ENCODE assay signal across 14 cellular contexts in genomic region chr10:101558206-101558605, GRCh38. TPM values are rescaled to one million over a fixed set of nuclear protein-coding genes. Genes with fewer than 3 reads are reported as not detected.
DNase-seq lines count a peak whose midpoint lies in the region; ATAC-seq and TF ChIP-seq lines count a peak whose summit lies in the region.
"Had no signal": no experiment of that assay in that cellular context is flagged by ENCODE, and none has a peak within 500 bp of the region (broad histone marks: within the 10 kb centered on the region; RNA-seq: fewer than 3 reads in every experiment).

No MANE protein-coding gene starts in this region.

- H3K4me2 ChIP-seq in OCI-LY7 (ENCODE audit: low read length): no peak overlapping the region

- intact Hi-C loops in OCI-LY7 (cut with micrococcal nuclease; ENCODE audit: unreplicated experiment): no loop called here

- POLR2A ChIA-PET in OCI-LY7 (lab: Charles Lee): no interaction called here

- H3K27me3 Mint-ChIP-seq in effector memory CD8-positive, alpha-beta T cell: peaks cover 0 to 14% of the 10 kb centered on the region in 2 donors

- no TSS peak for BruUV-seq in OCI-LY7 (replicated peaks; lab: Mats Ljungman, UMichigan)

- ATAC-seq in effector memory CD8-positive, alpha-beta T cell (replicated peaks): peak; percentile 39
- no peak for ATAC-seq in GM21619 (IDR thresholded peaks at IDR 0.05; ENCODE audit: unreplicated experiment)

- no peaks in the 10 kb centered on the region for H3K9me2 ChIP-seq in OCI-LY7 (ENCODE audit: insufficient read depth, low read length)

- peak; percentile 37 for DNase-seq in 8988T
- DNase-seq in GDM1 (lab: John Stamatoyannopoulos, UW): peak; percentile 78
- DNase-seq in NOMO-1 treated with dmso at 0.1 percent for 144 hours (lab: John Stamatoyannopoulos, UW; ENCODE audit: unreplicated experiment): peak; percentile 63
- DNase-seq in effector memory CD8-positive, alpha-beta T cell: no peak
- no peak for DNase-seq in Ammon's horn (ENCODE audit: low spot score)
- DNase-seq in OCI-LY7 (ENCODE audit: low spot score): no peak
- no peak for DNase-seq in NCI-H524 treated with DMSO at 0.1 percent for 48 hours (lab: John Stamatoyannopoulos, UW)
- DNase-seq: NCI-H345; nucleus accumbens; stimulated activated CD8-positive, alpha-beta memory T cell treated with anti-CD3 and anti-CD28 coated beads, Interleukin-4, amount 100 ng/mL, for 48 hours had no signal

- H3K27ac ChIP-seq in OCI-LY7 (ENCODE audit: low read depth, low read length, poor library complexity, severe bottlenecking): no peak overlapping the region
- H3K27ac ChIP-seq: SJSA1 had no signal

- CTCF ChIA-PET in OCI-LY7 (lab: Charles Lee; ENCODE audit: unreplicated experiment): no interaction called here

- no peak overlapping the region for H2AFZ ChIP-seq in OCI-LY7 (ENCODE audit: low read length)

- H3K4me3 Mint-ChIP-seq in effector memory CD8-positive, alpha-beta T cell: no peak overlapping the region
- H3K4me3 Mint-ChIP-seq: CD14-positive monocyte; dendritic cell treated with granulocyte-macrophage colony-stimulating factor and Interleukin-4, amounts not matched to agents 40 ng/mL and 50 ng/mL, for 4 days had no signal

- no peaks in the 10 kb centered on the region for H3K36me3 ChIP-seq in OCI-LY7 (ENCODE audit: insufficient read depth, low read length)

- H3K9me3 Mint-ChIP-seq in effector memory CD8-positive, alpha-beta T cell: no peaks in the 10 kb centered on the region
- H3K9me3 Mint-ChIP-seq: CD14-positive monocyte; dendritic cell treated with granulocyte-macrophage colony-stimulating factor and Interleukin-4, amounts not matched to agents 40 ng/mL and 50 ng/mL, for 4 days had no signal

- H3K4me1 Mint-ChIP-seq in effector memory CD8-positive, alpha-beta T cell (ENCODE audit: low read depth in 2 of 2): peaks cover 15% of the 10 kb centered on the region in 2 donors

- no peaks in the 10 kb centered on the region for H4K20me1 ChIP-seq in OCI-LY7 (ENCODE audit: insufficient read depth, low read length)

- no peaks in the 10 kb centered on the region for H3K4me1 ChIP-seq in OCI-LY7 (ENCODE audit: insufficient read depth, low read length, poor library complexity, severe bottlenecking)
- H3K4me1 ChIP-seq: SJSA1 had no signal

- H3K4me3 ChIP-seq in OCI-LY7 (ENCODE audit: low read depth, low read length, poor library complexity, severe bottlenecking): no peak overlapping the region
- H3K4me3 ChIP-seq: SJSA1 had no signal

- H3K36me3 Mint-ChIP-seq in effector memory CD8-positive, alpha-beta T cell (ENCODE audit: insufficient read depth): peaks cover 15% of the 10 kb centered on the region

- no peaks in the 10 kb centered on the region for H3K9me3 ChIP-seq in OCI-LY7 (ENCODE audit: low read length)
- H3K9me3 ChIP-seq: SJSA1 had no signal

- H3K27ac Mint-ChIP-seq in effector memory CD8-positive, alpha-beta T cell: peak overlapping the region; percentile 45 to 89
- H3K27ac Mint-ChIP-seq: dendritic cell treated with granulocyte-macrophage colony-stimulating factor and Interleukin-4, amounts not matched to agents 40 ng/mL and 50 ng/mL, for 4 days had no signal

- TF ChIP-seq CTCF in OCI-LY7 (conservative IDR thresholded peaks at IDR 0.05; ENCODE audit: low read length): no peak

- H3K79me2 ChIP-seq in OCI-LY7 (ENCODE audit: insufficient read depth, low read depth, low read length): no peaks in the 10 kb centered on the region

RNA-seq across cellular contexts. Expression of gene POLL, which starts 29.9 kb away (rescaled TPM):
- 14.3 and 22.0 TPM in 2 replicates for total RNA-seq in OCI-LY7 (2014; rRNA removed; shearing (Covaris generic))
- 34.0 and 35.6 TPM in 2 replicates for total RNA-seq in OCI-LY7 (2022)

RNA-seq across cellular contexts. Expression of gene DPCD, which starts 29.9 kb away (rescaled TPM):
- 9.1 and 13.9 TPM in 2 replicates for total RNA-seq in OCI-LY7 (2014; rRNA removed; shearing (Covaris generic))
- 6.3 and 10.3 TPM in 2 replicates for total RNA-seq in OCI-LY7 (2022)

Comparison
In these comparisons a context has a peak if more than half of its experiments do, and no peak if none do; other contexts are left out.
1. DNase-seq: peak in 8988T (single experiment), GDM1 (single experiment) and NOMO-1 treated with dmso at 0.1 percent for 144 hours (single experiment); none in effector memory CD8-positive, alpha-beta T cell (0 of 3), Ammon's horn (single experiment), OCI-LY7 (single experiment) and NCI-H524 treated with DMSO at 0.1 percent for 48 hours (single experiment).